In genomic region chr9:6160579-6160978, GRCh38 we compare ENCODE assay signal across 4 cellular contexts. TPM values are rescaled to one million over a fixed set of nuclear protein-coding genes. Genes with fewer than 3 reads are reported as not detected.
"Had no signal": no experiment of that assay in that cellular context is flagged by ENCODE, and none has a peak within 500 bp of the region (broad histone marks: within the 10 kb centered on the region; RNA-seq: fewer than 3 reads in every experiment).

No MANE protein-coding gene starts in this region.

- H3K4me3 ChIP-seq: GM12878 had no signal

- DNase-seq: GDM1, GF-D8 had no signal

RNA-seq across cellular contexts. Expression of gene IL33, which starts 55.0 kb away (rescaled TPM):
- total RNA-seq: G401, GM12878 had no signal
- polyA plus RNA-seq: GM12878 had no signal
